ENCODE assay signal across 19 cellular contexts in the genomic region with DNA sequence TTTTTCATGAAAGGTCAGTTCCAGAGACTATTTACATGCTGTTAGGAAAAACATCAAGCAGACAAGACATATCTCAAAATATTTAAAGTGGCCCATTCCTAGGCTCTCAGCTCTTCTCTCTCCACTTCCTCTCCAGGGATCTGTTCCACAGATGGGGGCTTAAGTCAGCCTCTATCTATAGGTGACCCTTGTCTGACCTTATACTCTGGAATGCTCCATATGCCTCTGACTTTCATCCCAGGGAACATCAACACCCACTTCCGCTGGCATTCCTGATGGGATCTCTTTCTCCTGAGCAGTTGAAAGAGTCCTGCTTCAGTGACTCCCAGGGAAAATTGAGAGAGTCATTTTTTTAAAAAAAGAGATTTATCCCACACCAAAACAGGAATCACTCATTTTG. TPM values are rescaled to one million over a fixed set of nuclear protein-coding genes. Genes with fewer than 3 reads are reported as not detected.
A peak's percentile ranks its signal among the peaks of the same experiment; 100 is the strongest.
DNase-seq lines count a peak whose midpoint lies in the region; TF ChIP-seq lines count a peak whose summit lies in the region.
"Had no signal": no experiment of that assay in that cellular context is flagged by ENCODE, and none has a peak within 500 bp of the region (broad histone marks: within the 10 kb centered on the region; RNA-seq: fewer than 3 reads in every experiment).

No MANE protein-coding gene starts in this region.

- H3K9me2 ChIP-seq in OCI-LY1 (ENCODE audit: low read depth, low read length) = no peaks in the 10 kb centered on the region

- H3K79me2 ChIP-seq in OCI-LY1 (ENCODE audit: insufficient read depth, low read length) = no peaks in the 10 kb centered on the region

- TF ChIP-seq CTCF in OCI-LY1 (IDR thresholded peaks at IDR 0.05; ENCODE audit: low read length) = no peak
- TF ChIP-seq CTCF in fibroblast of villous mesenchyme (IDR thresholded peaks at IDR 0.05; ENCODE audit: insufficient read depth, low read depth, low read length) = no peak
- no peak for TF ChIP-seq CTCF in nephron (IDR thresholded peaks at IDR 0.05; ENCODE audit: unreplicated experiment in 3 of 3)

- H3K27ac Mint-ChIP-seq in nephron = peak overlapping the region; percentile 12 to 43 (median 23)
- H3K27ac Mint-ChIP-seq: activated naive CD8-positive, alpha-beta T cell treated with anti-CD3 and anti-CD28 coated beads, Interleukin-2, amount 50 U/mL, for 24 hours; activated T-helper 17 cell treated with anti-CD3 and anti-CD28 coated beads, Interleukin-2, amount 50 U/mL, for 72 hours; IgD-negative memory B cell had no signal

- H3K27me3 Mint-ChIP-seq in nephron (ENCODE audit: low read depth) = peaks cover 5% of the 10 kb centered on the region
- H3K27me3 Mint-ChIP-seq: activated naive CD8-positive, alpha-beta T cell treated with anti-CD3 and anti-CD28 coated beads, Interleukin-2, amount 50 U/mL, for 24 hours had no signal

- peak overlapping the region; percentile 58 for H3K27ac ChIP-seq in OCI-LY1 (ENCODE audit: low read depth, low read length, poor library complexity, severe bottlenecking)
- H3K27ac ChIP-seq: SK-N-MC, transverse colon had no signal

- H3F3A ChIP-seq in OCI-LY1 (ENCODE audit: insufficient read depth, low read length) = peaks cover 5% of the 10 kb centered on the region; the same call in 1 of the 2 replicates

- H3K9me3 Mint-ChIP-seq in nephron = peaks cover 7% of the 10 kb centered on the region
- H3K9me3 Mint-ChIP-seq: activated naive CD8-positive, alpha-beta T cell treated with anti-CD3 and anti-CD28 coated beads, Interleukin-2, amount 50 U/mL, for 24 hours; activated T-helper 17 cell treated with anti-CD3 and anti-CD28 coated beads, Interleukin-2, amount 50 U/mL, for 72 hours; central memory CD8-positive, alpha-beta T cell; IgD-negative memory B cell had no signal

- no peak overlapping the region for H3K9ac ChIP-seq in OCI-LY1 (ENCODE audit: low read length)

- peaks cover 60% of the 10 kb centered on the region for H3K4me1 ChIP-seq in OCI-LY1 (ENCODE audit: insufficient read depth, low read length, severe bottlenecking)
- H3K4me1 ChIP-seq: transverse colon had no signal

- H3K36me3 Mint-ChIP-seq in nephron (ENCODE audit: low read depth) = no peaks in the 10 kb centered on the region
- H3K36me3 Mint-ChIP-seq: IgD-negative memory B cell had no signal

- no peaks in the 10 kb centered on the region for H4K20me1 ChIP-seq in OCI-LY1 (ENCODE audit: insufficient read depth, low read length)

- 0 out of 2 replicates have a peak, but pooled peaks cover 4% of the 10 kb centered on the region for H3K9me3 ChIP-seq in OCI-LY1 (ENCODE audit: low read length)
- H3K9me3 ChIP-seq: transverse colon had no signal

- H3K4me3 Mint-ChIP-seq in nephron = peak overlapping the region in 1 of 3 experiments; percentile 40
- H3K4me3 Mint-ChIP-seq: activated naive CD8-positive, alpha-beta T cell treated with anti-CD3 and anti-CD28 coated beads, Interleukin-2, amount 50 U/mL, for 24 hours; activated T-helper 17 cell treated with anti-CD3 and anti-CD28 coated beads, Interleukin-2, amount 50 U/mL, for 72 hours; central memory CD8-positive, alpha-beta T cell; IgD-negative memory B cell had no signal

- DNase-seq in EL (peak; percentile 56), fibroblast of villous mesenchyme (ENCODE audit: low read depth) (peak; percentile 88), NCI-H187 (lab: John Stamatoyannopoulos, UW) (no peak), NOMO-1 (lab: John Stamatoyannopoulos, UW; ENCODE audit: unreplicated experiment in 2 of 2) (no peak), cerebellar cortex (ENCODE audit: low spot score) (no peak)
- no peak for DNase-seq in activated effector memory CD4-positive, alpha-beta T cell treated with anti-CD3 and anti-CD28 coated beads, Interleukin-2, amount 50 U/mL, for 16 hours
- DNase-seq: activated naive CD8-positive, alpha-beta T cell treated with anti-CD3 and anti-CD28 coated beads, Interleukin-2, amount 50 U/mL, for 24 hours; GOT3; NCI-H2081 treated with DMSO at 0.1 percent for 48 hours; NCI-H526 treated with DMSO at 0.1 percent for 48 hours; PC-3; stimulated activated naive CD4-positive, alpha-beta T cell; transverse colon had no signal

- no peak overlapping the region for H3K4me3 ChIP-seq in OCI-LY1 (ENCODE audit: low read depth, low read length, poor library complexity, severe bottlenecking)
- H3K4me3 ChIP-seq in fibroblast of villous mesenchyme (ENCODE audit: low read depth, low read length) = no peak overlapping the region
- H3K4me3 ChIP-seq: SK-N-MC, transverse colon had no signal

- H2AFZ ChIP-seq in OCI-LY1 (ENCODE audit: low read length) = no peak overlapping the region

- no peak overlapping the region for H3K4me2 ChIP-seq in OCI-LY1 (ENCODE audit: low read length)

- peaks cover 28% of the 10 kb centered on the region for H3K4me1 Mint-ChIP-seq in nephron
- H3K4me1 Mint-ChIP-seq: activated T-helper 17 cell treated with anti-CD3 and anti-CD28 coated beads, Interleukin-2, amount 50 U/mL, for 72 hours; central memory CD8-positive, alpha-beta T cell had no signal

- H3K27me3 ChIP-seq in OCI-LY1 (ENCODE audit: insufficient read depth, low read length) = no peaks in the 10 kb centered on the region
- H3K27me3 ChIP-seq: transverse colon had no signal

- H3K36me3 ChIP-seq in OCI-LY1 (ENCODE audit: insufficient read depth, low read length) = no peaks in the 10 kb centered on the region
- H3K36me3 ChIP-seq: transverse colon had no signal

RNA-seq across cellular contexts. Expression of a gene that starts 11.5 kb away (rescaled TPM):
- total RNA-seq in fibroblast of villous mesenchyme = 80.7 and 109 TPM in 2 replicates

RNA-seq across cellular contexts. Expression of a gene that starts 43.4 kb away (rescaled TPM):
- 210 and 260 TPM in 2 replicates for total RNA-seq in fibroblast of villous mesenchyme

Comparison
In these comparisons a context has a peak if more than half of its experiments do, and no peak if none do; other contexts are left out.
1. DNase-seq: peak in EL (single experiment) and fibroblast of villous mesenchyme (single experiment); none in NCI-H187 (0 of 2), NOMO-1 (0 of 2), activated effector memory CD4-positive, alpha-beta T cell treated with anti-CD3 and anti-CD28 coated beads, Interleukin-2, amount 50 U/mL, for 16 hours (single experiment) and cerebellar cortex (single experiment).